Comparison of ENCODE assay signal across 14 cellular contexts in genomic region chrX:153592966-153593688, GRCh38. TPM values are rescaled to one million over a fixed set of nuclear protein-coding genes. Genes with fewer than 3 reads are reported as not detected.
DNase-seq lines count a peak whose midpoint lies in the region; ATAC-seq and TF ChIP-seq lines count a peak whose summit lies in the region.
"Had no signal": no experiment of that assay in that cellular context is flagged by ENCODE, and none has a peak within 500 bp of the region (broad histone marks: within the 10 kb centered on the region; RNA-seq: fewer than 3 reads in every experiment).

No MANE protein-coding gene starts in this region.

- intact Hi-C loops in left ventricle myocardium superior (cut with micrococcal nuclease): no loop called here

- ATAC-seq in SK-N-SH treated with all-trans-retinoic acid at 6 μM for 48 hours (peak; percentile 20; the same call in 1 of the 3 replicates), left ventricle myocardium superior (peak; percentile 89), GM21576 (IDR thresholded peaks at IDR 0.05; ENCODE audit: unreplicated experiment) (no peak), GM18502 (IDR thresholded peaks at IDR 0.05; ENCODE audit: poor library complexity, unreplicated experiment) (no peak), GM18511 (IDR thresholded peaks at IDR 0.05; ENCODE audit: unreplicated experiment) (no peak)
- ATAC-seq: mucosa of descending colon had no signal

- DNase-seq in LHCN-M2 (ENCODE audit: low read depth) (peak; percentile 23), left ventricle myocardium superior (peak; percentile 81), putamen (ENCODE audit: low spot score) (peak; percentile 49)
- DNase-seq: activated CD4-positive, alpha-beta memory T cell treated with anti-CD3 and anti-CD28 coated beads for 36 hours; activated effector memory CD4-positive, alpha-beta T cell treated with Interleukin-2 at 50 U/mL for 16 hours; effector memory CD4-positive, alpha-beta T cell; mucosa of descending colon; NCI-H2029 had no signal

TF ChIP-seq in SK-N-SH treated with all-trans-retinoic acid at 6 μM for 48 hours, 23 proteins besides CTCF, POLR2A, EP300 and RAD21:
- TF ChIP-seq TCF4 (CRISPR knock-in tag; IDR thresholded peaks at IDR 0.05; ENCODE audit: borderline replicate concordance) (peak; percentile 44; the same call in 1 of the 2 replicates), POU6F1 (CRISPR knock-in tag; IDR thresholded peaks at IDR 0.05; ENCODE audit: borderline replicate concordance, low read depth) (no peak), OSR1 (CRISPR knock-in tag; IDR thresholded peaks at IDR 0.05) (no peak)

RNA-seq across cellular contexts. Expression of gene CCNQ, which starts 5.8 kb away (rescaled TPM):
- total RNA-seq in LHCN-M2 (2014; rRNA removed): 35.3 and 40.1 TPM in 2 replicates
- 33.3 TPM for polyA plus RNA-seq in LHCN-M2 (2012)
- total RNA-seq in left ventricle myocardium superior: 42.5 TPM

RNA-seq across cellular contexts. Expression of gene DUSP9, which starts 53.9 kb away (rescaled TPM):
- not detected in 2 replicates for total RNA-seq in LHCN-M2 (2014; rRNA removed)
- 0.02 TPM for polyA plus RNA-seq in LHCN-M2 (2012)
- 0.10 TPM for total RNA-seq in left ventricle myocardium superior
- total RNA-seq: mucosa of descending colon, tibial nerve had no signal
- polyA plus RNA-seq: CD14-positive monocyte had no signal

Comparison
In these comparisons a context has a peak if more than half of its experiments do, and no peak if none do; other contexts are left out.
1. DNase-seq: peak in every context shown above with its lines; median percentile 81 in left ventricle myocardium superior; 49 in putamen; 23 in LHCN-M2.
2. ATAC-seq: peak in SK-N-SH treated with all-trans-retinoic acid at 6 μM for 48 hours (single experiment) and left ventricle myocardium superior (single experiment); none in GM21576 (single experiment), GM18502 (single experiment) and GM18511 (single experiment).